Comparison of ENCODE assay signal across 8 cellular contexts in genomic region chr12:110281549-110282342, GRCh38. TPM values are rescaled to one million over a fixed set of nuclear protein-coding genes. Genes with fewer than 3 reads are reported as not detected.
DNase-seq lines count a peak whose midpoint lies in the region; ATAC-seq and TF ChIP-seq lines count a peak whose summit lies in the region.

No MANE protein-coding gene starts in this region.

- peak; percentile 50 to 66 for DNase-seq in Caco-2
- no peak for DNase-seq in SK-N-MC (ENCODE audit: low read depth, low spot score)
- peak; percentile 11 for DNase-seq in activated naive CD8-positive, alpha-beta T cell treated with anti-CD3 and anti-CD28 coated beads, Interleukin-2, amount 50 U/mL, for 16 hours (ENCODE audit: low read depth, low spot score)
- DNase-seq in heart right ventricle, result peak; percentile 34 to 55
- peak; percentile 30 for DNase-seq in putamen (ENCODE audit: low spot score)
- DNase-seq in DMS153 (lab: John Stamatoyannopoulos, UW), result no peak

- H3K36me3 ChIP-seq in Caco-2 (ENCODE audit: control insufficient read depth, insufficient read depth, low read length) (peaks cover 2% of the 10 kb centered on the region), SK-N-MC (ENCODE audit: insufficient read depth, low read length) (peaks cover 46% of the 10 kb centered on the region), heart right ventricle (peaks cover 0 to 46% (median 9%) of the 10 kb centered on the region in 9 donors)

- CTCF ChIA-PET in Caco-2 (lab: Charles Lee), result interaction anchor here (0.6 to 2.3 kb wide), 2 partner anchors 34 to 54 kb away, joined by 3 to 8 read pairs; no protein-coding TSS in a partner anchor

- H3K4me1 ChIP-seq in Caco-2 (peaks cover 23% of the 10 kb centered on the region), heart right ventricle (peaks cover 0 to 65% (median 55%) of the 10 kb centered on the region in 9 donors)

- H3K36me3 Mint-ChIP-seq in Caco-2 (ENCODE audit: insufficient read depth, unreplicated experiment), result peaks cover 62% of the 10 kb centered on the region

- 0% methylated on average over 80 to 82 of the region's 83 CpGs for WGBS in heart right ventricle, 2 donors

- H3K27me3 Mint-ChIP-seq in Caco-2 (ENCODE audit: insufficient read depth, unreplicated experiment), result no peaks in the 10 kb centered on the region

- no TSS peak for BruUV-seq in Caco-2 (replicated peaks; lab: Mats Ljungman, UMichigan)

- H3K9ac ChIP-seq in SK-N-MC (ENCODE audit: insufficient read length), result peak overlapping the region; percentile 91

- H3K4me3 ChIP-seq in Caco-2 (ENCODE audit: low read depth, low read length), result peak overlapping the region; percentile 96
- peak overlapping the region; percentile 97 for H3K4me3 ChIP-seq in SK-N-MC
- peak overlapping the region; percentile 75 to 96 (median 91) for H3K4me3 ChIP-seq in heart right ventricle

- no peaks in the 10 kb centered on the region for H3K9me3 Mint-ChIP-seq in Caco-2 (ENCODE audit: unreplicated experiment)

- POLR2A ChIA-PET in Caco-2 (lab: Charles Lee), result interaction anchor here (0.6 to 2.9 kb wide), 4 partner anchors 33 to 1539 kb away, joined by 3 to 41 read pairs (median 4); no protein-coding TSS in a partner anchor

- intact Hi-C loops in Caco-2 (cut with micrococcal nuclease; ENCODE audit: unreplicated experiment) (loop anchor here (1.0 to 5.0 kb wide), 4 partner anchors 34 to 179 kb away; partner anchors contain the start of gene IFT81), heart right ventricle (cut with DNase I) (loop anchor here in 7 of 10 donors (2.0 to 10.0 kb wide), 9 partner anchors 29 to 179 kb away; no protein-coding TSS in a partner anchor)

- no peak for TF ChIP-seq CTCF in Caco-2 (IDR thresholded peaks at IDR 0.05; ENCODE audit: insufficient read depth in 1 of 2, low read depth in 1 of 2, low read length in 1 of 2, severe bottlenecking in 1 of 2, unreplicated experiment in 1 of 2)
- peak in 1 of 9 donors; percentile 26 for TF ChIP-seq CTCF in heart right ventricle (IDR thresholded peaks at IDR 0.05)

- ATAC-seq in GM19438 (IDR thresholded peaks at IDR 0.05; ENCODE audit: low read depth, unreplicated experiment) (peak; percentile 36), HG03521 (IDR thresholded peaks at IDR 0.05; ENCODE audit: unreplicated experiment) (peak; percentile 33), heart right ventricle (peak in 7 of 8 donors; percentile 13 to 43 (median 29))

- H3K9me3 ChIP-seq in Caco-2, result no peaks in the 10 kb centered on the region
- no peaks in the 10 kb centered on the region for H3K9me3 ChIP-seq in SK-N-MC (ENCODE audit: low read depth, low read length)
- H3K9me3 ChIP-seq in heart right ventricle, result no peaks in the 10 kb centered on the region

- H3K27ac Mint-ChIP-seq in Caco-2 (ENCODE audit: unreplicated experiment), result peak overlapping the region; percentile 95

- H3K27ac ChIP-seq in SK-N-MC (peak overlapping the region; percentile 82), heart right ventricle (peak overlapping the region; percentile 94 to 100 (median 99))

- peak overlapping the region; percentile 89 for H3K4me3 Mint-ChIP-seq in Caco-2 (ENCODE audit: unreplicated experiment)

- H3K27me3 ChIP-seq in Caco-2 (replicated peaks; ENCODE audit: control insufficient read depth, insufficient read depth, low read length) (no peaks in the 10 kb centered on the region), heart right ventricle (no peaks in the 10 kb centered on the region)

- peaks cover 13% of the 10 kb centered on the region for H3K4me1 Mint-ChIP-seq in Caco-2 (ENCODE audit: low read depth, unreplicated experiment)

RNA-seq across cellular contexts. Expression of gene ATP2A2, which starts 0.7 kb away (rescaled TPM):
- total RNA-seq in Caco-2 (2022) (252 and 262 TPM in 2 replicates), heart right ventricle (1,000 to 10,000 TPM; 1,003 to 4,750 (median 1,632) TPM)
- 100 to 1,000 TPM; 316 to 678 TPM for polyA plus RNA-seq in heart right ventricle

Comparison
In these comparisons a context has a peak if more than half of its experiments do, and no peak if none do; other contexts are left out.
1. DNase-seq: peak in Caco-2 (2 of 2), activated naive CD8-positive, alpha-beta T cell treated with anti-CD3 and anti-CD28 coated beads, Interleukin-2, amount 50 U/mL, for 16 hours (single experiment), heart right ventricle (2 of 2) and putamen (single experiment); none in SK-N-MC (single experiment) and DMS153 (single experiment).
2. Peak in every context shown above with its lines, with median percentiles within 50 percentile points of each other: H3K4me3 ChIP-seq and ATAC-seq.